Comparison of ENCODE assay signal across 1 cellular context in the genomic region with DNA sequence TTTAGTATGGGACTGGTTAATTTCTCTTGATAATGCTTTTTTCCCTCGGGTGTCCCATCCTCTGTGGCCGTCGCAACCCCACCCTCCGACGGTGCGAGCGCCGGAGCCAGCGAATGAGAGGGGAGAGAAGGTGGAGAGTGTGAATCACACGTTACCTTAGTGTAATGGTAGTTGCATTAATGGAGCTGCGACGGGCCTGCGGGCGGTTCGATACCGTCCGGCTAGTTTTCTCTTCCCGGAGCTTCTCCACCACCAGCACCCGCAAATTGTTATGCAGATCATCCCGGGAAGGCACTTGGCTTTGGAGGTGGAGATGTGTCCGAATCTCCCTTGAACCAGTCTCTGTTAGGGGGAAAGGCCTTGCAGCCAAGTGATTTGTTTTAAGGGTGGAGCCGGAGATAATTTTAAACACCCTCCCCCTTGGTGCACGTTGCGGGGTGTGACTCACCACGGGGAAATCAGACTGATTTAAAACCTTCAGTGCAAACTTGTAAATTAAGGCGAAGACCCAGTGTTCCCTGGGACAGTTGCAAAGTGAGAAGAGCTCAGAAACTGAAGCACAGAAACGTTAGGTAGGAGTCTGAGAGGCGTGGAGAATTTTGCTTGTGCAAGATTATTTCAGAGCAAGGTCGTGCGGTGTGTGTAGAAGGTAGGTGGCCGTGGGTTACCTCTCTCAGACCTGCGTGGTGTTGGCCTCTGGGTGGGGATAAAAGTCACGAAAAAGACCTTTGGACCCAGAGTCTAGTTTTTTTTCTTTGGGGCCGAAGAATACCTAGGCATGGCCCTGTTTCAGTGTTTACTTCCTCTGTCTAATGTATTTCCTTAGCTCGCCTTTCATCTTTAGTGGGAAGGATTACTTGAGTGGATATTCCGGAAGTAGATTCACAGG.
TF ChIP-seq lines count a peak whose summit lies in the region.

No MANE protein-coding gene starts in this region.

TF ChIP-seq in GM12878, 131 proteins besides CTCF, POLR2A, EP300 and RAD21 (continued from another document):
- no peak for TF ChIP-seq MTA3 (IDR thresholded peaks at IDR 0.05; ENCODE audit: borderline replicate concordance, low read length)
- TF ChIP-seq BHLHE40 (IDR thresholded peaks at IDR 0.05; ENCODE audit: borderline replicate concordance in 1 of 2, low read depth in 2 of 2, low read length in 1 of 2) = peak; percentile 68 to 71; a peak in 3 of 4 replicates
- no peak for TF ChIP-seq KAT2A (conservative IDR thresholded peaks at IDR 0.05; ENCODE audit: control insufficient read depth, low read depth, low read length)
- TF ChIP-seq NRF1 (conservative IDR thresholded peaks at IDR 0.05; ENCODE audit: low read depth, low read length) = no peak
- peak; percentile 21; the same call in 1 of the 2 replicates for TF ChIP-seq GATAD2B (conservative IDR thresholded peaks at IDR 0.05; ENCODE audit: low read depth)
- TF ChIP-seq MEF2B (IDR thresholded peaks at IDR 0.05; ENCODE audit: partially characterized antibody, poor library complexity, severe bottlenecking) = no peak
- TF ChIP-seq, protein P1, sequence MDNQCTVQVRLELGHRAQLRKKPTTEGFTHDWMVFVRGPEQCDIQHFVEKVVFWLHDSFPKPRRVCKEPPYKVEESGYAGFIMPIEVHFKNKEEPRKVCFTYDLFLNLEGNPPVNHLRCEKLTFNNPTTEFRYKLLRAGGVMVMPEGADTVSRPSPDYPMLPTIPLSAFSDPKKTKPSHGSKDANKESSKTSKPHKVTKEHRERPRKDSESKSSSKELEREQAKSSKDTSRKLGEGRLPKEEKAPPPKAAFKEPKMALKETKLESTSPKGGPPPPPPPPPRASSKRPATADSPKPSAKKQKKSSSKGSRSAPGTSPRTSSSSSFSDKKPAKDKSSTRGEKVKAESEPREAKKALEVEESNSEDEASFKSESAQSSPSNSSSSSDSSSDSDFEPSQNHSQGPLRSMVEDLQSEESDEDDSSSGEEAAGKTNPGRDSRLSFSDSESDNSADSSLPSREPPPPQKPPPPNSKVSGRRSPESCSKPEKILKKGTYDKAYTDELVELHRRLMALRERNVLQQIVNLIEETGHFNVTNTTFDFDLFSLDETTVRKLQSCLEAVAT (IDR thresholded peaks at IDR 0.05) = no peak; the same call in 1 of the 2 replicates
- TF ChIP-seq TCF3 (IDR thresholded peaks at IDR 0.05; ENCODE audit: borderline replicate concordance, insufficient read depth, low read depth, low read length) = no peak
- TF ChIP-seq STAT1 (conservative IDR thresholded peaks at IDR 0.05) = no peak
- TF ChIP-seq POU2F2 (IDR thresholded peaks at IDR 0.05; ENCODE audit: borderline replicate concordance, low read depth, low read length) = no peak; the same call in 2 of the 3 replicates
- TF ChIP-seq SPI1 (IDR thresholded peaks at IDR 0.05; ENCODE audit: borderline replicate concordance, insufficient read depth, low read depth, low read length) = peak; percentile 33; the same call in 1 of the 2 replicates
- TF ChIP-seq TBL1XR1 (IDR thresholded peaks at IDR 0.05; ENCODE audit: low read depth, low read length) = peak; percentile 3; the same call in 1 of the 2 replicates
- TF ChIP-seq PAX8 (IDR thresholded peaks at IDR 0.05) = no peak
- TF ChIP-seq RAD51 (IDR thresholded peaks at IDR 0.05) = 0 out of 2 replicates have a peak, but pooled peaks have one; percentile 28
- TF ChIP-seq, protein P2, sequence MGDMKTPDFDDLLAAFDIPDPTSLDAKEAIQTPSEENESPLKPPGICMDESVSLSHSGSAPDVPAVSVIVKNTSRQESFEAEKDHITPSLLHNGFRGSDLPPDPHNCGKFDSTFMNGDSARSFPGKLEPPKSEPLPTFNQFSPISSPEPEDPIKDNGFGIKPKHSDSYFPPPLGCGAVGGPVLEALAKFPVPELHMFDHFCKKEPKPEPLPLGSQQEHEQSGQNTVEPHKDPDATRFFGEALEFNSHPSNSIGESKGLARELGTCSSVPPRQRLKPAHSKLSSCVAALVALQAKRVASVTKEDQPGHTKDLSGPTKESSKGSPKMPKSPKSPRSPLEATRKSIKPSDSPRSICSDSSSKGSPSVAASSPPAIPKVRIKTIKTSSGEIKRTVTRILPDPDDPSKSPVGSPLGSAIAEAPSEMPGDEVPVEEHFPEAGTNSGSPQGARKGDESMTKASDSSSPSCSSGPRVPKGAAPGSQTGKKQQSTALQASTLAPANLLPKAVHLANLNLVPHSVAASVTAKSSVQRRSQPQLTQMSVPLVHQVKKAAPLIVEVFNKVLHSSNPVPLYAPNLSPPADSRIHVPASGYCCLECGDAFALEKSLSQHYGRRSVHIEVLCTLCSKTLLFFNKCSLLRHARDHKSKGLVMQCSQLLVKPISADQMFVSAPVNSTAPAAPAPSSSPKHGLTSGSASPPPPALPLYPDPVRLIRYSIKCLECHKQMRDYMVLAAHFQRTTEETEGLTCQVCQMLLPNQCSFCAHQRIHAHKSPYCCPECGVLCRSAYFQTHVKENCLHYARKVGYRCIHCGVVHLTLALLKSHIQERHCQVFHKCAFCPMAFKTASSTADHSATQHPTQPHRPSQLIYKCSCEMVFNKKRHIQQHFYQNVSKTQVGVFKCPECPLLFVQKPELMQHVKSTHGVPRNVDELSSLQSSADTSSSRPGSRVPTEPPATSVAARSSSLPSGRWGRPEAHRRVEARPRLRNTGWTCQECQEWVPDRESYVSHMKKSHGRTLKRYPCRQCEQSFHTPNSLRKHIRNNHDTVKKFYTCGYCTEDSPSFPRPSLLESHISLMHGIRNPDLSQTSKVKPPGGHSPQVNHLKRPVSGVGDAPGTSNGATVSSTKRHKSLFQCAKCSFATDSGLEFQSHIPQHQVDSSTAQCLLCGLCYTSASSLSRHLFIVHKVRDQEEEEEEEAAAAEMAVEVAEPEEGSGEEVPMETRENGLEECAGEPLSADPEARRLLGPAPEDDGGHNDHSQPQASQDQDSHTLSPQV (IDR thresholded peaks at IDR 0.05) = no peak
- TF ChIP-seq POLR2AphosphoS5 (IDR thresholded peaks at IDR 0.05; ENCODE audit: low read length) = peak; percentile 88
- no peak for TF ChIP-seq NR2C1 (IDR thresholded peaks at IDR 0.05)
- TF ChIP-seq ZNF24 (IDR thresholded peaks at IDR 0.05) = no peak
- no peak for TF ChIP-seq SRF (IDR thresholded peaks at IDR 0.05; ENCODE audit: low read depth in 2 of 2, low read length in 2 of 2)
- peak; percentile 68 for TF ChIP-seq PML (IDR thresholded peaks at IDR 0.05; ENCODE audit: low read length)
- TF ChIP-seq HDAC2 (IDR thresholded peaks at IDR 0.05) = no peak
- no peak for TF ChIP-seq MYC (IDR thresholded peaks at IDR 0.05; ENCODE audit: insufficient read depth, insufficient read length, insufficient replicate concordance, low read length, severe bottlenecking)
- no peak for TF ChIP-seq RELA (IDR thresholded peaks at IDR 0.05; ENCODE audit: borderline replicate concordance, partially characterized antibody)
- no peak for TF ChIP-seq CBX3 (IDR thresholded peaks at IDR 0.05; ENCODE audit: borderline replicate concordance, low read depth)
- no peak for TF ChIP-seq FOS (IDR thresholded peaks at IDR 0.05; ENCODE audit: borderline replicate concordance, extremely low read depth, insufficient read length)
- TF ChIP-seq, protein P3, sequence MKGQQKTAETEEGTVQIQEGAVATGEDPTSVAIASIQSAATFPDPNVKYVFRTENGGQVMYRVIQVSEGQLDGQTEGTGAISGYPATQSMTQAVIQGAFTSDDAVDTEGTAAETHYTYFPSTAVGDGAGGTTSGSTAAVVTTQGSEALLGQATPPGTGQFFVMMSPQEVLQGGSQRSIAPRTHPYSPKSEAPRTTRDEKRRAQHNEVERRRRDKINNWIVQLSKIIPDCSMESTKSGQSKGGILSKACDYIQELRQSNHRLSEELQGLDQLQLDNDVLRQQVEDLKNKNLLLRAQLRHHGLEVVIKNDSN (IDR thresholded peaks at IDR 0.05; ENCODE audit: borderline replicate concordance, extremely low read length, insufficient read depth, low read depth, low read length) = no peak
- TF ChIP-seq BCL11A (IDR thresholded peaks at IDR 0.05; ENCODE audit: low read depth, low read length) = 0 out of 2 replicates have a peak, but pooled peaks have one; percentile 4
- TF ChIP-seq, protein P4, sequence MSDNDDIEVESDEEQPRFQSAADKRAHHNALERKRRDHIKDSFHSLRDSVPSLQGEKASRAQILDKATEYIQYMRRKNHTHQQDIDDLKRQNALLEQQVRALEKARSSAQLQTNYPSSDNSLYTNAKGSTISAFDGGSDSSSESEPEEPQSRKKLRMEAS (IDR thresholded peaks at IDR 0.05; ENCODE audit: low read depth, low read length) = peak; percentile 65; the same call in 1 of the 2 replicates
- no peak; the same call in 1 of the 2 replicates for TF ChIP-seq DPF2 (IDR thresholded peaks at IDR 0.05)
- TF ChIP-seq ZZZ3 (IDR thresholded peaks at IDR 0.05; ENCODE audit: control insufficient read depth, insufficient read length, low read depth) = no peak
- TF ChIP-seq, protein P5, sequence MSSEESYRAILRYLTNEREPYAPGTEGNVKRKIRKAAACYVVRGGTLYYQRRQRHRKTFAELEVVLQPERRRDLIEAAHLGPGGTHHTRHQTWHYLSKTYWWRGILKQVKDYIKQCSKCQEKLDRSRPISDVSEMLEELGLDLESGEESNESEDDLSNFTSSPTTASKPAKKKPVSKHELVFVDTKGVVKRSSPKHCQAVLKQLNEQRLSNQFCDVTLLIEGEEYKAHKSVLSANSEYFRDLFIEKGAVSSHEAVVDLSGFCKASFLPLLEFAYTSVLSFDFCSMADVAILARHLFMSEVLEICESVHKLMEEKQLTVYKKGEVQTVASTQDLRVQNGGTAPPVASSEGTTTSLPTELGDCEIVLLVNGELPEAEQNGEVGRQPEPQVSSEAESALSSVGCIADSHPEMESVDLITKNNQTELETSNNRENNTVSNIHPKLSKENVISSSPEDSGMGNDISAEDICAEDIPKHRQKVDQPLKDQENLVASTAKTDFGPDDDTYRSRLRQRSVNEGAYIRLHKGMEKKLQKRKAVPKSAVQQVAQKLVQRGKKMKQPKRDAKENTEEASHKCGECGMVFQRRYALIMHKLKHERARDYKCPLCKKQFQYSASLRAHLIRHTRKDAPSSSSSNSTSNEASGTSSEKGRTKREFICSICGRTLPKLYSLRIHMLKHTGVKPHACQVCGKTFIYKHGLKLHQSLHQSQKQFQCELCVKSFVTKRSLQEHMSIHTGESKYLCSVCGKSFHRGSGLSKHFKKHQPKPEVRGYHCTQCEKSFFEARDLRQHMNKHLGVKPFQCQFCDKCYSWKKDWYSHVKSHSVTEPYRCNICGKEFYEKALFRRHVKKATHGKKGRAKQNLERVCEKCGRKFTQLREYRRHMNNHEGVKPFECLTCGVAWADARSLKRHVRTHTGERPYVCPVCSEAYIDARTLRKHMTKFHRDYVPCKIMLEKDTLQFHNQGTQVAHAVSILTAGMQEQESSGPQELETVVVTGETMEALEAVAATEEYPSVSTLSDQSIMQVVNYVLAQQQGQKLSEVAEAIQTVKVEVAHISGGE (CRISPR knock-in tag; IDR thresholded peaks at IDR 0.05) = no peak
- 0 out of 2 replicates have a peak, but pooled peaks have one; percentile 7 for TF ChIP-seq CREM (IDR thresholded peaks at IDR 0.05; ENCODE audit: low read depth)
- TF ChIP-seq, protein P6, sequence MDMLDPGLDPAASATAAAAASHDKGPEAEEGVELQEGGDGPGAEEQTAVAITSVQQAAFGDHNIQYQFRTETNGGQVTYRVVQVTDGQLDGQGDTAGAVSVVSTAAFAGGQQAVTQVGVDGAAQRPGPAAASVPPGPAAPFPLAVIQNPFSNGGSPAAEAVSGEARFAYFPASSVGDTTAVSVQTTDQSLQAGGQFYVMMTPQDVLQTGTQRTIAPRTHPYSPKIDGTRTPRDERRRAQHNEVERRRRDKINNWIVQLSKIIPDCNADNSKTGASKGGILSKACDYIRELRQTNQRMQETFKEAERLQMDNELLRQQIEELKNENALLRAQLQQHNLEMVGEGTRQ (IDR thresholded peaks at IDR 0.05; ENCODE audit: borderline replicate concordance, low read depth, low read length) = no peak
